Comparison of ENCODE assay signal across 10 cellular contexts in the genomic region with DNA sequence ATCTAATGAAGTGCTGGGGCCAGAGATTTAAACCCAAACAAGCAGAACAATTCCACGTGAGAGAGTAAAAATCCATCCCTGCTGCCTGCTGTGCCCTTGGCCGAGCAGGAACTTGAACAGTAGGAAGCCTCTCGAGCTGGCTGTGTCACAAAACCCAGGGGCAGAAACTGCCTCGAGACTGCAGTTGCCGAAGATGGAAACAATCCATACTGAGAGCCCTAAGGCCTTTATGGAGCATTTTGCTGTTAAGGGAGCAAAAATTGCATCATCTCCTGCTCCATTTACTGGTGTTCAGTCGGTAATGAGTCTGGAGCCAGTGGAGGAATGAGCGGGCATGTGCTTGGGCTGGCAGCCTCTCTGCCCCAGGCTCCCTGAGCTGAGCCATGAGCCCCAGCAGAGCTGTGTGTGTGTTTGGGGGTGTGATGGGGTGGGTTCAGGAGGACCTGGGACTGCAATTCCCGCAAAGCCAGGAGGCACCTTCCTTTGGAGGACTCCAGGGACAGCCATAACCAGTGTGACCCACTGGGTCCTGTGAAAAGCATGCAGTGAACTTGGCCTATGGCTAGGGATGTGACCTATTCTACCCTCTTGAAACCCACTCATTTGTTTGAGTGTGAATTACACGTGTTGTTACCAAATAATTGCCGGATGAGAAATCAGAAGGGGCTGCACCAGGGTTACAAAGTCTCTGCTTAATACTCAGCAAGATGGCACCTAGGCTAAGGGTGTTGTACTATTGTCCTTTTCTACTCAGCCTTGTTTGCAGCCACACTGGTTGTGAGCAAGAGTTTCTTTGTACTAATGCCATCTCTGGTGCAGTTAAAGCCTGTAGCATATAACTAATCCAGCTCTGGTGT. TPM values are rescaled to one million over a fixed set of nuclear protein-coding genes. Genes with fewer than 3 reads are reported as not detected.
DNase-seq lines count a peak whose midpoint lies in the region; ATAC-seq and TF ChIP-seq lines count a peak whose summit lies in the region.
"Had no signal": no experiment of that assay in that cellular context is flagged by ENCODE, and none has a peak within 500 bp of the region (broad histone marks: within the 10 kb centered on the region; RNA-seq: fewer than 3 reads in every experiment).

No MANE protein-coding gene starts in this region.

- H3K4me3 ChIP-seq in mammary epithelial cell (replicated peaks in 1 of 3; ENCODE audit: insufficient read depth in 1 of 3, low read depth in 2 of 3, low read length in 3 of 3), result no peak overlapping the region
- H3K4me3 ChIP-seq in SK-N-MC, result peak overlapping the region; percentile 65
- H3K4me3 ChIP-seq in thymus (ENCODE audit: low read length), result no peak overlapping the region

- no peak overlapping the region for H3K27ac Mint-ChIP-seq in MCF 10A (ENCODE audit: low read depth, unreplicated experiment)

- H3K4me1 ChIP-seq in mammary epithelial cell (ENCODE audit: insufficient read depth, low read length) (no peaks in the 10 kb centered on the region), thymus (ENCODE audit: control insufficient read depth, insufficient read depth, low read length) (peaks cover 13% of the 10 kb centered on the region)

- H4K20me1 ChIP-seq in mammary epithelial cell (ENCODE audit: insufficient read depth, low read length), result no peaks in the 10 kb centered on the region

- H3K79me2 ChIP-seq in mammary epithelial cell (ENCODE audit: insufficient read depth, low read length), result no peaks in the 10 kb centered on the region

- no peak for TF ChIP-seq CTCF in mammary epithelial cell (conservative IDR thresholded peaks at IDR 0.05 in 1 of 2, IDR thresholded peaks at IDR 0.05 in 1 of 2; ENCODE audit: extremely low read depth in 1 of 2, insufficient read depth in 1 of 2, low read depth in 1 of 2, low read length in 2 of 2)
- no peak for TF ChIP-seq CTCF in MCF 10A (IDR thresholded peaks at IDR 0.05; ENCODE audit: unreplicated experiment)

- no peaks in the 10 kb centered on the region for H3K36me3 ChIP-seq in mammary epithelial cell (ENCODE audit: insufficient read depth, low read length)
- no peaks in the 10 kb centered on the region for H3K36me3 ChIP-seq in SK-N-MC (ENCODE audit: insufficient read depth, low read length)
- H3K36me3 ChIP-seq in thymus (ENCODE audit: control insufficient read depth, insufficient read depth), result no peaks in the 10 kb centered on the region
- H3K36me3 ChIP-seq: spleen had no signal

- BruUV-seq in mammary epithelial cell (replicated peaks; lab: Mats Ljungman, UMichigan) (no TSS peak), MCF 10A (replicated peaks; lab: Mats Ljungman, UMichigan) (no TSS peak)

- in situ Hi-C loops in mammary epithelial cell (cut with MboI; ENCODE audit: low sequenced_read_pairs in 2 of 2), result loop anchor here in 1 of 2 donors (25.0 kb wide), 1 partner anchor 134 kb away; a partner anchor contains a TSS

- intact Hi-C loops in mammary epithelial cell (cut with micrococcal nuclease), result no loop called here
- intact Hi-C loops in MCF 10A (cut with micrococcal nuclease), result no loop called here

- H3K27ac ChIP-seq in mammary epithelial cell (ENCODE audit: insufficient read depth, low read depth, low read length) (no peak overlapping the region), SK-N-MC (peak overlapping the region; percentile 96), thymus (ENCODE audit: low read depth) (peak overlapping the region; percentile 67)

- no peak for ATAC-seq in GM18517 (IDR thresholded peaks at IDR 0.05; ENCODE audit: unreplicated experiment)

- no peak overlapping the region for H3K9ac ChIP-seq in mammary epithelial cell (ENCODE audit: insufficient read depth, low read length)
- peak overlapping the region; percentile 54 for H3K9ac ChIP-seq in SK-N-MC (ENCODE audit: insufficient read length)

- H3K9me3 ChIP-seq in mammary epithelial cell (replicated peaks; ENCODE audit: insufficient read depth, low read length) (no peaks in the 10 kb centered on the region), SK-N-MC (ENCODE audit: low read depth, low read length) (no peaks in the 10 kb centered on the region), thymus (ENCODE audit: control insufficient read depth) (no peaks in the 10 kb centered on the region)
- H3K9me3 ChIP-seq: spleen had no signal

- dilution Hi-C loops in mammary epithelial cell (cut with HindIII; ENCODE audit: low sequenced_read_pairs), result no loop called here

- CTCF ChIA-PET in mammary epithelial cell (lab: Charles Lee; ENCODE audit: low non-redundant PET) (no interaction called here), MCF 10A (lab: Yijun Ruan, JAX) (interaction anchor here (0.5 to 1.2 kb wide), 4 partner anchors 21 to 354 kb away, joined by 3 to 4 read pairs (median 3); no protein-coding TSS in a partner anchor)

- H3K27me3 ChIP-seq in mammary epithelial cell (ENCODE audit: insufficient read depth, low read length) (no peaks in the 10 kb centered on the region), thymus (ENCODE audit: control insufficient read depth, insufficient read depth) (peaks cover 23% of the 10 kb centered on the region)

- H2AFZ ChIP-seq in mammary epithelial cell (ENCODE audit: low read depth, low read length), result peak overlapping the region; percentile 6

- no peak overlapping the region for H3K4me3 Mint-ChIP-seq in MCF 10A (ENCODE audit: unreplicated experiment)

- H3K4me1 Mint-ChIP-seq in MCF 10A (ENCODE audit: insufficient read depth, unreplicated experiment), result no peaks in the 10 kb centered on the region

- WGBS in mammary epithelial cell (ENCODE audit: low coverage, missing lambda C conversion rate), result 59% methylated on average over 10 of the region's 10 CpGs
- 93% methylated on average over 10 of the region's 10 CpGs for WGBS in thymus

- H3K27me3 Mint-ChIP-seq in MCF 10A (ENCODE audit: insufficient read depth, unreplicated experiment), result no peaks in the 10 kb centered on the region

- H3K36me3 Mint-ChIP-seq in MCF 10A (ENCODE audit: insufficient read depth, unreplicated experiment), result no peaks in the 10 kb centered on the region

- no peak overlapping the region for H3K4me2 ChIP-seq in mammary epithelial cell (ENCODE audit: insufficient read depth, low read depth, low read length)

- POLR2A ChIA-PET in MCF 10A (lab: Yijun Ruan, JAX), result interaction anchor here (0.6 kb wide), 1 partner anchor 850 kb away, joined by 4 read pairs; no protein-coding TSS in a partner anchor

- DNase-seq in mammary epithelial cell (no peak), MCF 10A (ENCODE audit: unreplicated experiment) (no peak), SK-N-MC (ENCODE audit: low read depth, low spot score) (peak; percentile 98), fibroblast of the conjunctiva (ENCODE audit: low read depth) (peak; percentile 42), pons (ENCODE audit: low spot score) (no peak), HCEC 1CT (no peak)
- DNase-seq: NCI-H2171 treated with DMSO at 0.1 percent for 48 hours, spleen had no signal

- no peaks in the 10 kb centered on the region for H3K9me3 Mint-ChIP-seq in MCF 10A (ENCODE audit: unreplicated experiment)

RNA-seq across cellular contexts. Expression of a gene that starts 58.4 kb away (rescaled TPM):
- 1 to 10 TPM; 3.2 to 3.4 TPM for total RNA-seq in mammary epithelial cell
- 0.82 TPM for polyA plus RNA-seq in mammary epithelial cell
- polyA minus RNA-seq in mammary epithelial cell, result not detected
- total RNA-seq in MCF 10A (2022), result 0.17 and 0.19 TPM in 2 replicates
- polyA plus RNA-seq in thymus, result 2.2 TPM

Comparison
In these comparisons a context has a peak if more than half of its experiments do, and no peak if none do; other contexts are left out.
1. DNase-seq: peak in SK-N-MC (single experiment) and fibroblast of the conjunctiva (single experiment); none in mammary epithelial cell (single experiment), MCF 10A (single experiment), pons (single experiment) and HCEC 1CT (single experiment).